Comparison of ENCODE assay signal across 8 cellular contexts in the genomic region with DNA sequence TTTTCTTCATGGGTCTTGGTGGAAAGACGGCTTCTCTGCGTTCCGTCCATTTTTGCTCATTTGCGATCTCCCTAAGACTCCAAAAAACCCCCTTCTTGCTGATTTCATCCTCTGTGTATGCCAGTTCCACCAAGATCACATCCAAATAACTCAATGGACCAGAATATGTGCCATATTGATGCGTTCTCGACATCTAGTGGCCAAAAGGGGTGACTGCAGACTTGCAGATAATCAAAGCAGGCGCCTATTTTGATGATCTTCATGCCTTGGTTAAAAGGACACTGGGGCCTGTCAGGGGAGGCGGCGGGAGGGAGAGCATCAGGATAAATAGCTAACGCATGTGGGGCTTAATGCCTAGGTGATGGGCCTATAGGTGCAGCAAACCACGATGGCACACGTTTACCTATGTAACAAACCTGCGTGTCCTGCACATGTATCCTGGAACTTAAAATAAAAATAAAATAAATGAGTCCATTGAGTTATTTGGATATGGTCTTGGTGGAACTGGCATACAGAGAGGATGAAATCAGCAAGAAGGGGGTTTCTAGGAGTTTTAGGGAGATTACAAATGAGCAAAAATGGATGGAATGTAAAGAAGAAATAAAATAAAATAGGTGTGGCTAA.
DNase-seq lines count a peak whose midpoint lies in the region; ATAC-seq and TF ChIP-seq lines count a peak whose summit lies in the region.

No MANE protein-coding gene starts in this region.

- no peaks in the 10 kb centered on the region for H3K27me3 ChIP-seq in mesendoderm (ENCODE audit: insufficient read depth, low read length, poor library complexity)
- no peaks in the 10 kb centered on the region for H3K27me3 ChIP-seq in upper lobe of right lung

- no peak overlapping the region for H2BK5ac ChIP-seq in mesendoderm (ENCODE audit: low read length)

- H3K4me1 ChIP-seq in mesendoderm (ENCODE audit: control insufficient read depth, low read depth, low read length): no peaks in the 10 kb centered on the region
- peaks cover 3% of the 10 kb centered on the region for H3K4me1 ChIP-seq in upper lobe of right lung

- TF ChIP-seq CTCF in CD14-positive monocyte (IDR thresholded peaks at IDR 0.05): peak; percentile 78
- peak; percentile 91 for TF ChIP-seq CTCF in endothelial cell (IDR thresholded peaks at IDR 0.05; ENCODE audit: unreplicated experiment)
- TF ChIP-seq CTCF in upper lobe of right lung (IDR thresholded peaks at IDR 0.05): peak; percentile 83

- H3K27ac Mint-ChIP-seq in CD14-positive monocyte (no peak overlapping the region), endothelial cell (ENCODE audit: unreplicated experiment) (no peak overlapping the region)

- ATAC-seq in GM18517 (IDR thresholded peaks at IDR 0.05; ENCODE audit: unreplicated experiment) (peak; percentile 63), upper lobe of right lung (peak; percentile 77), HG03354 (IDR thresholded peaks at IDR 0.05; ENCODE audit: poor library complexity, severe bottlenecking, unreplicated experiment) (no peak)

- no peak overlapping the region for H4K5ac ChIP-seq in mesendoderm (ENCODE audit: low read length)

- H3K79me2 ChIP-seq in mesendoderm (ENCODE audit: control insufficient read depth, insufficient read depth, low read length): no peaks in the 10 kb centered on the region

- no peak overlapping the region for H3K4me2 ChIP-seq in mesendoderm (ENCODE audit: low read length)

- no peak overlapping the region for H3K4ac ChIP-seq in mesendoderm (ENCODE audit: low read depth, low read length)

- peaks cover 0 to 3% (median 2%) of the 10 kb centered on the region in 3 donors for H3K27me3 Mint-ChIP-seq in CD14-positive monocyte (ENCODE audit: low read depth in 3 of 3)
- H3K27me3 Mint-ChIP-seq in endothelial cell (ENCODE audit: unreplicated experiment): peaks cover 4% of the 10 kb centered on the region

- H3K4me1 Mint-ChIP-seq in CD14-positive monocyte (peaks cover 12% of the 10 kb centered on the region), endothelial cell (ENCODE audit: unreplicated experiment) (peaks cover 12% of the 10 kb centered on the region)

- no peak overlapping the region for H2BK15ac ChIP-seq in mesendoderm (replicated peaks; ENCODE audit: low read depth)

- H3K4me3 Mint-ChIP-seq in CD14-positive monocyte: no peak overlapping the region
- no peak overlapping the region for H3K4me3 Mint-ChIP-seq in endothelial cell (ENCODE audit: unreplicated experiment)

- no peak overlapping the region for H3K56ac ChIP-seq in mesendoderm (ENCODE audit: low read length)

- H2AK5ac ChIP-seq in mesendoderm (ENCODE audit: low read length): no peak overlapping the region

- WGBS in mesendoderm (ENCODE audit: extremely low coverage, insufficient coverage, low lambda C conversion rate): no CpG with 5 or more reads among the region's 13 CpGs

- H3K27ac ChIP-seq in mesendoderm (ENCODE audit: low read depth, low read length) (no peak overlapping the region), upper lobe of right lung (no peak overlapping the region)

- peaks cover 3% of the 10 kb centered on the region for H3K9me3 ChIP-seq in upper lobe of right lung

- no peak for DNase-seq in CD14-positive monocyte (ENCODE audit: low spot score)
- peak; percentile 62 for DNase-seq in LHCN-M2 (ENCODE audit: low read depth)
- peak; percentile 12 for DNase-seq in SHP77 treated with DMSO at 0.1 percent for 48 hours (lab: John Stamatoyannopoulos, UW)
- peak; percentile 54 for DNase-seq in endothelial cell (ENCODE audit: low spot score)
- DNase-seq in mesendoderm: peak; percentile 83
- no peak for DNase-seq in upper lobe of right lung

- H3K36me3 ChIP-seq in mesendoderm (ENCODE audit: control insufficient read depth, insufficient read depth, low read length) (no peaks in the 10 kb centered on the region), upper lobe of right lung (no peaks in the 10 kb centered on the region)

- no peak overlapping the region for H3K9ac ChIP-seq in mesendoderm (ENCODE audit: low read length)

- intact Hi-C loops in CD14-positive monocyte (cut with micrococcal nuclease) (loop anchor here in 1 of 2 donors (10.0 kb wide), 1 partner anchor 93 kb away; no protein-coding TSS in a partner anchor), upper lobe of right lung (cut with DNase I) (loop anchor here (10.0 kb wide), 1 partner anchor 93 kb away; no protein-coding TSS in a partner anchor)

- H4K8ac ChIP-seq in mesendoderm (ENCODE audit: low read depth, low read length): no peak overlapping the region

- H3K23ac ChIP-seq in mesendoderm (ENCODE audit: low read length): no peak overlapping the region

- peaks cover 0 to 3% (median 0%) of the 10 kb centered on the region in 7 donors for H3K9me3 Mint-ChIP-seq in CD14-positive monocyte
- no peaks in the 10 kb centered on the region for H3K9me3 Mint-ChIP-seq in endothelial cell (ENCODE audit: unreplicated experiment)

- H2BK120ac ChIP-seq in mesendoderm (ENCODE audit: low read depth, low read length): no peak overlapping the region

- no peak overlapping the region for H3K4me3 ChIP-seq in mesendoderm (ENCODE audit: low read length)
- no peak overlapping the region for H3K4me3 ChIP-seq in upper lobe of right lung

- H3K79me1 ChIP-seq in mesendoderm (ENCODE audit: low read length): no peaks in the 10 kb centered on the region

- no peak overlapping the region for H3K18ac ChIP-seq in mesendoderm (ENCODE audit: low read length)

- peaks cover 0 to 3% of the 10 kb centered on the region in 2 donors for H3K36me3 Mint-ChIP-seq in CD14-positive monocyte
- H3K36me3 Mint-ChIP-seq in endothelial cell (ENCODE audit: low read depth, unreplicated experiment): no peaks in the 10 kb centered on the region

Comparison
In these comparisons a context has a peak if more than half of its experiments do, and no peak if none do; other contexts are left out.
1. DNase-seq: peak in LHCN-M2 (single experiment), SHP77 treated with DMSO at 0.1 percent for 48 hours (single experiment), endothelial cell (single experiment) and mesendoderm (single experiment); none in CD14-positive monocyte (single experiment) and upper lobe of right lung (single experiment).
2. Peak in every context shown above with its lines, with median percentiles within 50 percentile points of each other: CTCF ChIP-seq.